1 cellular context compared by ENCODE assay signal in genomic region chr9:127967151-127967809, GRCh38.
TF ChIP-seq lines count a peak whose summit lies in the region.

No MANE protein-coding gene starts in this region.

TF ChIP-seq in GM23338, 12 proteins besides CTCF, POLR2A, EP300 and RAD21 (continued from another document):
- no peak for TF ChIP-seq NANOG (IDR thresholded peaks at IDR 0.05; ENCODE audit: borderline replicate concordance)
- TF ChIP-seq JUNB (IDR thresholded peaks at IDR 0.05; ENCODE audit: unreplicated experiment), result no peak
- no peak for TF ChIP-seq ZNF462 (CRISPR knock-in tag; IDR thresholded peaks at IDR 0.05)
- TF ChIP-seq ZNF114 (CRISPR knock-in tag; IDR thresholded peaks at IDR 0.05), result no peak
- no peak for TF ChIP-seq CREB1 (CRISPR knock-in tag; IDR thresholded peaks at IDR 0.05; ENCODE audit: low read depth)
- no peak for TF ChIP-seq ETS1 (IDR thresholded peaks at IDR 0.05)
- TF ChIP-seq STAT1 (IDR thresholded peaks at IDR 0.05; ENCODE audit: unreplicated experiment), result no peak
- no peak for TF ChIP-seq ZNF331 (CRISPR knock-in tag; IDR thresholded peaks at IDR 0.05; ENCODE audit: low read depth)
- no peak for TF ChIP-seq EZH2phosphoT487 (IDR thresholded peaks at IDR 0.05; ENCODE audit: unreplicated experiment)
- TF ChIP-seq EZH2 (IDR thresholded peaks at IDR 0.05; ENCODE audit: low read depth, unreplicated experiment), result no peak
- no peak for TF ChIP-seq POLR2AphosphoS5 (IDR thresholded peaks at IDR 0.05; ENCODE audit: low read depth)
TF ChIP-seq in GM23338: peak in this region for 0.
